ENCODE assay signal across 18 cellular contexts in the genomic region with DNA sequence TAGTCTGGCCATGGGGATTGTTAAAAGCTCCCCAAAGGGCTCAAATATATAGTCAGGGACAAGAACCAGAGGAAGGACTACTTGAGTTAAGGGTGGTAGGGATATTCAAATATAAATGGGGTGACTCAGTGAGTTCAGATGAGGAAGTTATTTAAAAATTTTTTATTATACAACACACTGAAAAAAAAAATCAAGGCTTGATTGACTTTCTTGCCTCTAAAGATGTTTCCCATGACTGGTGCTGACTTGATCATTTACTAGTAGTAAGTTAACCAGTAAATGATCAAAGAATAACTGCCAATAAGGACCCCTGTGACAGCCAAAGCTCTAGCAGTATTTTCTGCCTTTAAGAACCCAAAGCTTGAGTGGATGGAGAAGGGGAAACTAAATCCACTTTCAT.
DNase-seq lines count a peak whose midpoint lies in the region; ATAC-seq and TF ChIP-seq lines count a peak whose summit lies in the region.
"Had no signal": no experiment of that assay in that cellular context is flagged by ENCODE, and none has a peak within 500 bp of the region (broad histone marks: within the 10 kb centered on the region; RNA-seq: fewer than 3 reads in every experiment).

No MANE protein-coding gene starts in this region.

- H3K27me3 Mint-ChIP-seq in nephron progenitor cell (ENCODE audit: low read depth, poor library complexity) (peaks cover 9% of the 10 kb centered on the region), glutamatergic neuron (ENCODE audit: unreplicated experiment) (no peaks in the 10 kb centered on the region)

- no peaks in the 10 kb centered on the region for H3K36me3 Mint-ChIP-seq in nephron progenitor cell (ENCODE audit: low read depth)
- no peaks in the 10 kb centered on the region for H3K36me3 Mint-ChIP-seq in glutamatergic neuron (ENCODE audit: unreplicated experiment)
- H3K36me3 Mint-ChIP-seq: CD4-positive, CD25-positive, alpha-beta regulatory T cell; CD8-positive, alpha-beta T cell had no signal

- TF ChIP-seq CTCF in nephron progenitor cell (IDR thresholded peaks at IDR 0.05) = no peak
- no peak for TF ChIP-seq CTCF in glutamatergic neuron (IDR thresholded peaks at IDR 0.05; ENCODE audit: partially characterized antibody, unreplicated experiment)

- H3K9me3 Mint-ChIP-seq in nephron progenitor cell = peaks cover 12% of the 10 kb centered on the region
- no peaks in the 10 kb centered on the region for H3K9me3 Mint-ChIP-seq in glutamatergic neuron (ENCODE audit: unreplicated experiment)
- H3K9me3 Mint-ChIP-seq: CD8-positive, alpha-beta T cell had no signal

- H3K4me1 Mint-ChIP-seq in nephron progenitor cell (peaks cover 11% of the 10 kb centered on the region), glutamatergic neuron (ENCODE audit: low read depth, unreplicated experiment) (peaks cover 3% of the 10 kb centered on the region)
- H3K4me1 Mint-ChIP-seq: B cell; CD4-positive, CD25-positive, alpha-beta regulatory T cell; H9 had no signal

- ATAC-seq in GM21360 (IDR thresholded peaks at IDR 0.05; ENCODE audit: unreplicated experiment) = no peak
- ATAC-seq: CD8-positive, alpha-beta T cell; HCT116 had no signal

- peak; percentile 30 for DNase-seq in DMS53 (lab: John Stamatoyannopoulos, UW)
- no peak for DNase-seq in DMS53 treated with DMSO at 0.1 percent for 48 hours (lab: John Stamatoyannopoulos, UW; ENCODE audit: unreplicated experiment)
- peak; percentile 21 for DNase-seq in left kidney (ENCODE audit: low read depth, low spot score)
- DNase-seq in nephron progenitor cell = no peak
- no peak for DNase-seq in NOMO-1 treated with dmso at 0.1 percent for 144 hours (lab: John Stamatoyannopoulos, UW; ENCODE audit: unreplicated experiment)
- DNase-seq in NCI-H1417 treated with DMSO at 0.1 percent for 48 hours (lab: John Stamatoyannopoulos, UW) = no peak
- no peak for DNase-seq in glutamatergic neuron
- DNase-seq: Caco-2; CD4-positive, CD25-positive, alpha-beta regulatory T cell; CD8-positive, alpha-beta T cell; DMS153; DMS79 treated with DMSO at 0.1 percent for 48 hours; GF-D8; GM23248; H9 had no signal

- H3K27ac Mint-ChIP-seq in nephron progenitor cell = peak overlapping the region; percentile 30
- H3K27ac Mint-ChIP-seq in glutamatergic neuron (ENCODE audit: unreplicated experiment) = no peak overlapping the region
- H3K27ac Mint-ChIP-seq: B cell; CD4-positive, CD25-positive, alpha-beta regulatory T cell; CD8-positive, alpha-beta T cell; H9 had no signal

- H3K4me3 Mint-ChIP-seq in nephron progenitor cell (no peak overlapping the region), glutamatergic neuron (ENCODE audit: unreplicated experiment) (no peak overlapping the region)
- H3K4me3 Mint-ChIP-seq: B cell; CD4-positive, CD25-positive, alpha-beta regulatory T cell; CD8-positive, alpha-beta T cell; H9 had no signal

Comparison
In these comparisons a context has a peak if more than half of its experiments do, and no peak if none do; other contexts are left out.
1. DNase-seq: peak in DMS53 (single experiment) and left kidney (single experiment); none in DMS53 treated with DMSO at 0.1 percent for 48 hours (single experiment), nephron progenitor cell (single experiment), NOMO-1 treated with dmso at 0.1 percent for 144 hours (single experiment), NCI-H1417 treated with DMSO at 0.1 percent for 48 hours (single experiment) and glutamatergic neuron (single experiment).